In the genomic region with DNA sequence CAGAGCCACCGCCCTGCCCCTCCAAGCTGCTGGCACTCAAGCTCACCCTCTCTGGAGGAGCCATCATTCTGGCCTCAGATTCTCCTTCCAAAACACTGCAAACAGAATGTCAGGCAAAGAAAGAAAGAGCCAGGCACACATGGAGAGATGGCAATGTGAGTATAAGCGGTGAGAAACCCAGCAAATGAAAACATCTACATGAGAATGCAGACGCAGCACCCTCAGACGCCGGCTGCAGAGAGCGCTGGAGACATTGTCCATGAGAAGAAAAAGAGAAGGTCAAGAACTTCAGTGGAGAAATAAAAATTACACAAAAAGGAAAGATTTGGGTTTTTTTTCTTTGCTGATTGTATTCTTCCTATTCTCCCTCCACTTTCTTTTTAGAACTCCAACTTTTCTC, we compare ENCODE assay signal across 7 cellular contexts.
A peak's percentile ranks its signal among the peaks of the same experiment; 100 is the strongest.
DNase-seq lines count a peak whose midpoint lies in the region; ATAC-seq, FAIRE-seq and TF ChIP-seq lines count a peak whose summit lies in the region.
"Not testable (repeated sequence)": the region's sequence is repeated elsewhere in the genome, so short reads cannot be mapped to it uniquely, and the experiment has no call there.

No MANE protein-coding gene starts in this region.

- H3K4me3 ChIP-seq in DND-41 (ENCODE audit: low read depth in 1 of 2, low read length in 2 of 2); OCI-LY1 (ENCODE audit: low read depth, low read length, poor library complexity, severe bottlenecking); K562: not testable (repeated sequence)

- peak; percentile 44 for FAIRE-seq in K562 (lab: Jason Lieb, UNC)

- H3K9me3 ChIP-seq in DND-41 (ENCODE audit: insufficient read depth, low read length, severe bottlenecking); OCI-LY1 (ENCODE audit: low read length); K562 (replicated peaks; ENCODE audit: control insufficient read depth, insufficient read depth, low read depth, low read length): not testable (repeated sequence)

- CTCF ChIA-PET in K562 (lab: Yijun Ruan, JAX; ENCODE audit: low intra/inter-chr PET ratio): not testable (repeated sequence)

- H3K9me2 ChIP-seq in OCI-LY1 (ENCODE audit: low read depth, low read length): not testable (repeated sequence)

- H4K20me1 ChIP-seq in DND-41 (ENCODE audit: insufficient read depth, low read length); OCI-LY1 (ENCODE audit: insufficient read depth, low read length); K562 (replicated peaks; ENCODE audit: control insufficient read depth, insufficient read depth, low read length): not testable (repeated sequence)

- in situ Hi-C loops in K562 (cut with MboI): not testable (repeated sequence)

- not testable (repeated sequence) for H3K36me3 ChIP-seq in DND-41 (ENCODE audit: insufficient read depth, low read length); OCI-LY1 (ENCODE audit: insufficient read depth, low read length); K562 (ENCODE audit: control insufficient read depth, insufficient read depth, low read length)

- H3K27me3 ChIP-seq in DND-41 (ENCODE audit: insufficient read depth, low read length, poor library complexity); OCI-LY1 (ENCODE audit: insufficient read depth, low read length); K562 (ENCODE audit: control insufficient read depth in 2 of 2, insufficient read depth in 2 of 2, low read length in 2 of 2): not testable (repeated sequence)

- H3K4me3 Mint-ChIP-seq in activated T-helper 17 cell treated with anti-CD3 and anti-CD28 coated beads, Interleukin-2, amount 50 U/mL, for 72 hours: peak overlapping the region; percentile 61
- H3K4me3 Mint-ChIP-seq in progenitor cell of endocrine pancreas (ENCODE audit: low read depth): not testable (repeated sequence)

- H3K9me3 Mint-ChIP-seq in activated T-helper 17 cell treated with anti-CD3 and anti-CD28 coated beads, Interleukin-2, amount 50 U/mL, for 72 hours; progenitor cell of endocrine pancreas (ENCODE audit: low read depth): not testable (repeated sequence)

- TF ChIP-seq EP300 in K562 (IDR thresholded peaks at IDR 0.05; ENCODE audit: low read length): not testable (repeated sequence)

- H2AFZ ChIP-seq in DND-41 (ENCODE audit: low read depth, low read length); OCI-LY1 (ENCODE audit: low read length): not testable (repeated sequence)
- H2AFZ ChIP-seq in K562 (ENCODE audit: low read depth, low read length): peak overlapping the region; percentile 51; the same call in 1 of the 2 replicates

- ATAC-seq in DND-41 (ENCODE audit: insufficient read depth, low read depth); activated T-helper 17 cell treated with anti-CD3 and anti-CD28 coated beads, Interleukin-2, amount 50 U/mL, for 72 hours (replicated peaks); K562: not testable (repeated sequence)

- H3K79me2 ChIP-seq in DND-41 (ENCODE audit: insufficient read depth, low read length); OCI-LY1 (ENCODE audit: insufficient read depth, low read length); K562 (ENCODE audit: control insufficient read depth, insufficient read depth, low read length): not testable (repeated sequence)

- H3K27ac ChIP-seq in DND-41 (ENCODE audit: low read length): peak overlapping the region; percentile 40; the same call in 1 of the 2 replicates
- H3K27ac ChIP-seq in OCI-LY1 (ENCODE audit: low read depth, low read length, poor library complexity, severe bottlenecking): peak overlapping the region; percentile 98
- not testable (repeated sequence) for H3K27ac ChIP-seq in K562 (ENCODE audit: extremely low read depth, low read depth, low read length)

- H3K9ac ChIP-seq in DND-41 (ENCODE audit: low read depth, low read length); OCI-LY1 (ENCODE audit: low read length); K562 (ENCODE audit: insufficient read depth in 1 of 2, low read depth in 2 of 2, low read length in 2 of 2): not testable (repeated sequence)

- H3K27ac Mint-ChIP-seq in activated T-helper 17 cell treated with anti-CD3 and anti-CD28 coated beads, Interleukin-2, amount 50 U/mL, for 72 hours: peak overlapping the region; percentile 67
- peak overlapping the region; percentile 33 for H3K27ac Mint-ChIP-seq in progenitor cell of endocrine pancreas

- H3K9me1 ChIP-seq in K562 (ENCODE audit: control insufficient read depth, insufficient read depth, low read length): not testable (repeated sequence)

- POLR2A ChIA-PET in K562 (lab: Yijun Ruan, JAX): not testable (repeated sequence)

- H3K36me3 Mint-ChIP-seq in activated T-helper 17 cell treated with anti-CD3 and anti-CD28 coated beads, Interleukin-2, amount 50 U/mL, for 72 hours (ENCODE audit: low read depth); progenitor cell of endocrine pancreas (ENCODE audit: insufficient read depth): not testable (repeated sequence)

- TF ChIP-seq POLR2A in K562 (conservative IDR thresholded peaks at IDR 0.05): not testable (repeated sequence)

- not testable (repeated sequence) for TF ChIP-seq CTCF in DND-41 (IDR thresholded peaks at IDR 0.05; ENCODE audit: borderline replicate concordance, extremely low read depth, low read length, poor library complexity, severe bottlenecking); OCI-LY1 (IDR thresholded peaks at IDR 0.05; ENCODE audit: low read length); K562 (IDR thresholded peaks at IDR 0.05 in 2 of 3, conservative IDR thresholded peaks at IDR 0.05 in 1 of 3; ENCODE audit: insufficient read depth in 2 of 3, low read depth in 1 of 3, low read length in 3 of 3); progenitor cell of endocrine pancreas (IDR thresholded peaks at IDR 0.05; ENCODE audit: unreplicated experiment)

- TF ChIP-seq RAD21 in K562 (CRISPR knock-in tag; conservative IDR thresholded peaks at IDR 0.05 in 1 of 2, IDR thresholded peaks at IDR 0.05 in 1 of 2): not testable (repeated sequence)

- DNase-seq in DND-41; K562 (ENCODE audit: extremely low read depth in 1 of 4, low spot score in 3 of 4); progenitor cell of endocrine pancreas (ENCODE audit: low spot score, unreplicated experiment): not testable (repeated sequence)
- DNase-seq in cardiac septum (ENCODE audit: low spot score) (peak; percentile 66), mesenteric fat pad (ENCODE audit: low spot score) (peak; percentile 67)

- intact Hi-C loops in K562 (cut with micrococcal nuclease): loop anchor here (10.0 kb wide), 1 partner anchor 118 kb away; no protein-coding TSS in a partner anchor
- intact Hi-C loops in cardiac septum (cut with DNase I): not testable (repeated sequence)

- not testable (repeated sequence) for H3K4me1 Mint-ChIP-seq in activated T-helper 17 cell treated with anti-CD3 and anti-CD28 coated beads, Interleukin-2, amount 50 U/mL, for 72 hours; progenitor cell of endocrine pancreas (ENCODE audit: low read depth)

- BruUV-seq in K562 (replicated peaks; lab: Mats Ljungman, UMichigan): not testable (repeated sequence)

- H3K4me2 ChIP-seq in DND-41 (ENCODE audit: insufficient read depth, low read length); OCI-LY1 (ENCODE audit: low read length); K562 (ENCODE audit: insufficient read depth, low read length): not testable (repeated sequence)

- WGBS in K562 (ENCODE audit: insufficient coverage, low coverage, missing lambda C conversion rate): 44% methylated on average over 6 of the region's 6 CpGs

- H3K4me1 ChIP-seq in DND-41 (ENCODE audit: insufficient read depth, low read length): peaks cover 22% of the 10 kb centered on the region
- H3K4me1 ChIP-seq in OCI-LY1 (ENCODE audit: insufficient read depth, low read length, severe bottlenecking): peaks cover 72% of the 10 kb centered on the region
- peaks cover 0 to 22% of the 10 kb centered on the region in 2 experiments; a peak in 2 of 5 replicates for H3K4me1 ChIP-seq in K562 (replicated peaks in 1 of 2; ENCODE audit: control insufficient read depth in 2 of 2, insufficient read depth in 2 of 2, low read length in 2 of 2)

- not testable (repeated sequence) for H3K27me3 Mint-ChIP-seq in activated T-helper 17 cell treated with anti-CD3 and anti-CD28 coated beads, Interleukin-2, amount 50 U/mL, for 72 hours; progenitor cell of endocrine pancreas

- H3F3A ChIP-seq in OCI-LY1 (ENCODE audit: insufficient read depth, low read length): not testable (repeated sequence)
